In genomic region chr5:132425009-132425937, GRCh38 we compare ENCODE assay signal across 8 cellular contexts. TPM values are rescaled to one million over a fixed set of nuclear protein-coding genes. Genes with fewer than 3 reads are reported as not detected.
A peak's percentile ranks its signal among the peaks of the same experiment; 100 is the strongest.
DNase-seq lines count a peak whose midpoint lies in the region; ATAC-seq and TF ChIP-seq lines count a peak whose summit lies in the region.

No MANE protein-coding gene starts in this region.

- H3K4me1 ChIP-seq in esophagus (ENCODE audit: control insufficient read depth in 2 of 2, insufficient read depth in 2 of 2, low read length in 1 of 2): peaks cover 18 to 36% of the 10 kb centered on the region in 2 donors

- peak overlapping the region; percentile 99 for H3K27ac Mint-ChIP-seq in activated CD4-positive, alpha-beta memory T cell treated with anti-CD3 and anti-CD28 coated beads, Interleukin-2, amount 10 ng/mL, durations not matched to agents 7 days and 5 days

- peaks cover 98% of the 10 kb centered on the region for H3K4me1 Mint-ChIP-seq in activated CD4-positive, alpha-beta memory T cell treated with anti-CD3 and anti-CD28 coated beads, Interleukin-2, amount 10 ng/mL, durations not matched to agents 7 days and 5 days

- DNase-seq in AG08395 (ENCODE audit: low spot score) (peak; percentile 83), HL-60 (ENCODE audit: low read depth in 1 of 2, low spot score in 1 of 2) (no peak), NCI-H748 (lab: John Stamatoyannopoulos, UW; ENCODE audit: unreplicated experiment) (no peak), mucosa of gallbladder (ENCODE audit: low spot score) (no peak)
- DNase-seq in activated CD4-positive, alpha-beta memory T cell treated with anti-CD3 and anti-CD28 coated beads, Interleukin-2, amount 10 ng/mL, durations not matched to agents 7 days and 5 days: peak; percentile 78
- DNase-seq in stimulated activated CD4-positive, alpha-beta T cell treated with anti-CD3 and anti-CD28 coated beads, Interleukin-12 subunit alpha, Interleukin-12 subunit beta, amount 100 ng/mL, for 24 hours (ENCODE audit: low read depth in 2 of 2): peak; percentile 49 to 57

- WGBS in esophagus, 2 donors: 44% methylated on average over 8 of the region's 8 CpGs

- POLR2A ChIA-PET in activated CD4-positive, alpha-beta memory T cell treated with anti-CD3 and anti-CD28 coated beads, Interleukin-2, amount 10 ng/mL, durations not matched to agents 7 days and 5 days (lab: Charles Lee): interaction anchor here (0.7 to 14.2 kb wide), 11 partner anchors 10 to 440 kb away, joined by 3 to 1155 read pairs (median 38); partner anchors contain the start of gene IRF1

- peak overlapping the region; percentile 77 for H3K4me3 Mint-ChIP-seq in activated CD4-positive, alpha-beta memory T cell treated with anti-CD3 and anti-CD28 coated beads, Interleukin-2, amount 10 ng/mL, durations not matched to agents 7 days and 5 days

- peaks cover 74% of the 10 kb centered on the region for H3K36me3 Mint-ChIP-seq in activated CD4-positive, alpha-beta memory T cell treated with anti-CD3 and anti-CD28 coated beads, Interleukin-2, amount 10 ng/mL, durations not matched to agents 7 days and 5 days (ENCODE audit: low read depth)

- H3K27ac ChIP-seq in HL-60 (replicated peaks): peak overlapping the region; percentile 93
- peak overlapping the region; percentile 26 to 78 for H3K27ac ChIP-seq in esophagus (ENCODE audit: low read depth in 2 of 2, low read length in 1 of 2)

- TF ChIP-seq CTCF in HL-60 (IDR thresholded peaks at IDR 0.05; ENCODE audit: insufficient read depth, low read length): no peak

- H3K36me3 ChIP-seq in esophagus (ENCODE audit: control insufficient read depth in 2 of 2, insufficient read depth in 2 of 2, low read length in 1 of 2): no peaks in the 10 kb centered on the region

- no peaks in the 10 kb centered on the region for H3K9me3 Mint-ChIP-seq in activated CD4-positive, alpha-beta memory T cell treated with anti-CD3 and anti-CD28 coated beads, Interleukin-2, amount 10 ng/mL, durations not matched to agents 7 days and 5 days

- no peaks in the 10 kb centered on the region for H3K27me3 ChIP-seq in HL-60 (ENCODE audit: insufficient read depth, poor library complexity, severe bottlenecking)
- H3K27me3 ChIP-seq in esophagus (ENCODE audit: control insufficient read depth in 1 of 2, insufficient read depth in 2 of 2, low read length in 2 of 2): no peaks in the 10 kb centered on the region

- no peaks in the 10 kb centered on the region for H3K27me3 Mint-ChIP-seq in activated CD4-positive, alpha-beta memory T cell treated with anti-CD3 and anti-CD28 coated beads, Interleukin-2, amount 10 ng/mL, durations not matched to agents 7 days and 5 days

- CTCF ChIA-PET in activated CD4-positive, alpha-beta memory T cell treated with anti-CD3 and anti-CD28 coated beads, Interleukin-2, amount 10 ng/mL, durations not matched to agents 7 days and 5 days (lab: Charles Lee): interaction anchor here (1.2 to 7.5 kb wide), 15 partner anchors 9 to 101 kb away, joined by 4 to 111 read pairs (median 26); partner anchors contain the start of gene IRF1

- H3K4me3 ChIP-seq in HL-60 (replicated peaks; ENCODE audit: insufficient read depth, low read length) (peak overlapping the region; percentile 36), esophagus (ENCODE audit: low read depth in 1 of 2, low read length in 2 of 2) (no peak overlapping the region)

- no peaks in the 10 kb centered on the region for H3K9me3 ChIP-seq in esophagus (ENCODE audit: control insufficient read depth in 2 of 2, insufficient read depth in 1 of 2, low read depth in 1 of 2, low read length in 1 of 2)

- peak; percentile 43 for ATAC-seq in GM19452 (IDR thresholded peaks at IDR 0.05; ENCODE audit: unreplicated experiment)

RNA-seq across cellular contexts. Expression of gene SLC22A5, which starts 55.8 kb away (rescaled TPM):
- total RNA-seq in activated CD4-positive, alpha-beta memory T cell treated with anti-CD3 and anti-CD28 coated beads, Interleukin-2, amount 10 ng/mL, durations not matched to agents 7 days and 5 days: 1 to 10 TPM; 2.7 to 3.3 TPM
- polyA plus RNA-seq in esophagus: 1 to 10 TPM; 3.0 to 4.1 TPM
- total RNA-seq in mucosa of gallbladder: 27.0 TPM

Comparison
In these comparisons a context has a peak if more than half of its experiments do, and no peak if none do; other contexts are left out.
1. DNase-seq: peak in AG08395 (single experiment), activated CD4-positive, alpha-beta memory T cell treated with anti-CD3 and anti-CD28 coated beads, Interleukin-2, amount 10 ng/mL, durations not matched to agents 7 days and 5 days (single experiment) and stimulated activated CD4-positive, alpha-beta T cell treated with anti-CD3 and anti-CD28 coated beads, Interleukin-12 subunit alpha, Interleukin-12 subunit beta, amount 100 ng/mL, for 24 hours (2 of 2); none in HL-60 (0 of 2), NCI-H748 (single experiment) and mucosa of gallbladder (single experiment).